8 cellular contexts compared by ENCODE assay signal in genomic region chr13:75870397-75870801, GRCh38.
DNase-seq lines count a peak whose midpoint lies in the region; ATAC-seq and TF ChIP-seq lines count a peak whose summit lies in the region.

No MANE protein-coding gene starts in this region.

- H3K27ac Mint-ChIP-seq in activated naive CD8-positive, alpha-beta T cell treated with anti-CD3 and anti-CD28 coated beads for 36 hours, result no peak overlapping the region

- H3K27ac ChIP-seq in AG04450 (ENCODE audit: low read depth, low read length) (no peak overlapping the region), skin epidermis (peak overlapping the region in 10 of 21 experiments; percentile 2 to 61 (median 38))

- peaks cover 22% of the 10 kb centered on the region for H3K27me3 Mint-ChIP-seq in activated naive CD8-positive, alpha-beta T cell treated with anti-CD3 and anti-CD28 coated beads for 36 hours

- H3K4me1 Mint-ChIP-seq in activated naive CD8-positive, alpha-beta T cell treated with anti-CD3 and anti-CD28 coated beads for 36 hours, result peaks cover 9% of the 10 kb centered on the region

- H3K9me3 ChIP-seq in AG04450 (ENCODE audit: control insufficient read depth, insufficient read depth, low read length), result no peaks in the 10 kb centered on the region

- no peak for DNase-seq in AG04450 (ENCODE audit: low read depth, low spot score)
- DNase-seq in GM12864 (ENCODE audit: low read depth), result no peak
- peak; percentile 19 for DNase-seq in NCI-H460 (ENCODE audit: extremely low read depth, low read depth)
- DNase-seq in activated naive CD8-positive, alpha-beta T cell treated with anti-CD3 and anti-CD28 coated beads for 36 hours, result no peak
- DNase-seq in left ventricle myocardium superior, result no peak
- DNase-seq in NCI-H187 (lab: John Stamatoyannopoulos, UW), result no peak

- H3K4me3 ChIP-seq in AG04450 (ENCODE audit: low read depth, low read length), result peak overlapping the region; percentile 47
- H3K4me3 ChIP-seq in GM12864 (ENCODE audit: low read depth, low read length), result no peak overlapping the region
- H3K4me3 ChIP-seq in skin epidermis, result peak overlapping the region; percentile 4 to 31 (median 20)

- H3K9me3 Mint-ChIP-seq in activated naive CD8-positive, alpha-beta T cell treated with anti-CD3 and anti-CD28 coated beads for 36 hours, result no peaks in the 10 kb centered on the region

- intact Hi-C loops in left ventricle myocardium superior (cut with micrococcal nuclease), result no loop called here

- no peaks in the 10 kb centered on the region for H3K36me3 Mint-ChIP-seq in activated naive CD8-positive, alpha-beta T cell treated with anti-CD3 and anti-CD28 coated beads for 36 hours

- peak; percentile 36 for ATAC-seq in left ventricle myocardium superior
- ATAC-seq in HG02623 (IDR thresholded peaks at IDR 0.05; ENCODE audit: unreplicated experiment), result no peak

- POLR2A ChIA-PET in AG04450 (lab: Yijun Ruan, JAX), result no interaction called here

- CTCF ChIA-PET in AG04450 (lab: Charles Lee), result interaction anchor here (0.6 to 7.9 kb wide), 62 partner anchors 7 to 1132 kb away, joined by 3 to 105 read pairs (median 4); no protein-coding TSS in a partner anchor

- peak overlapping the region; percentile 67 for H3K4me3 Mint-ChIP-seq in activated naive CD8-positive, alpha-beta T cell treated with anti-CD3 and anti-CD28 coated beads for 36 hours

- H3K27me3 ChIP-seq in AG04450 (ENCODE audit: control insufficient read depth, insufficient read depth, low read length), result no peaks in the 10 kb centered on the region

- TF ChIP-seq CTCF in AG04450 (IDR thresholded peaks at IDR 0.05; ENCODE audit: low read depth, low read length) (peak; percentile 79), GM12864 (IDR thresholded peaks at IDR 0.05; ENCODE audit: low read depth, low read length, missing control alignments) (peak; percentile 69)
